9 cellular contexts compared by ENCODE assay signal in the genomic region with DNA sequence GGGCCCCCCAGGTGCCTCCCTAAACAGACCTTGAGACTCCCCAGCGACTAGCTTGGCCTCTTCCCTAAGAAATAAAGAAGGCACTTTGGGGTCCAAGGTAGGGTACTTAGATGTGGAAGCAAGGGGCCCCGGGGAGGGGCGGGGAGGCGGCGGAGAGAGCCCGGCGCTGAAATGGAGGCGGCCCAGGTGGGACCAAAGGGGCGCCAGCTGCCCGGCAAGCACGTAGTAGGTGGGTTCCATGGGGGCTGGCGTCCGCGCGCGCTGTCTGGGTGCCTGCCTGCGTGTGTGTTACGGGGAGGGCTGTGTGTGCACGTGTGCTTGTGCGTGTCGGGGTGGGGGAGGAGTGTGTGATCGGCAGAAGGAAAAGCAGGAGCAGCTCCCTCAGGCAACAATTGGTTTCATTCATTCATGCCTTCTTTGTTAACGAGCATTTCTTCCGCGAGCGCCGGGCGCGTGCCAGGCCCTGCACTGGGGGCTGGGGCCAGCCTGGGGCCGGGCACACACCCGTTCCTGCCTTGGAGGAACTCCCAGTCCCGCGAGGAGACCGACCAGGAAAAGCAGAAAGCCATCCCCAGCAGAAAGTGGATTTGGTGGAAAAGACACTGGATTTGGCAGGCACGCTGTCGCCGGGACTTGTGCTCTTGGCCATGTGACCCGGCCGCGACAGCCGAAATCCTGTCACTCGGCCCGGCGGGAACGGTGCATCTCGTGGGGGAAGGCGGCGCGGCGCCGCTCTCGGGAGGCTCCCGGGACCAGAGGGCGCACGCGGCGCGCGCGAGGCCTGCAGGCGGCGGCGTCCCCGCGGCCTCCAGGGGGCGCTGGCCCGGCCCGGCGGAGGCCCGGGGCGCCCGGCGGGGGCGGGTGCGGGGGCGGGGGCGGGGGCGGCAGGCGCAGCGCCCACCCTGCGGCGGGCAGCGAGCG. TPM values are rescaled to one million over a fixed set of nuclear protein-coding genes. Genes with fewer than 3 reads are reported as not detected.
DNase-seq lines count a peak whose midpoint lies in the region; ATAC-seq and TF ChIP-seq lines count a peak whose summit lies in the region.
"Had no signal": no experiment of that assay in that cellular context is flagged by ENCODE, and none has a peak within 500 bp of the region (broad histone marks: within the 10 kb centered on the region; RNA-seq: fewer than 3 reads in every experiment).

No MANE protein-coding gene starts in this region.

- H3K9me2 ChIP-seq in PC-3 (replicated peaks; ENCODE audit: low read length): no peaks in the 10 kb centered on the region

- no peak overlapping the region for H3K18ac ChIP-seq in mesendoderm (ENCODE audit: low read length)

- no CpG with 5 or more reads among the region's 84 CpGs for WGBS in mesendoderm (ENCODE audit: extremely low coverage, insufficient coverage, low lambda C conversion rate)

- H4K8ac ChIP-seq in mesendoderm (ENCODE audit: low read depth, low read length): no peak overlapping the region

- H3K36me3 ChIP-seq in PC-3 (ENCODE audit: low read depth, low read length): no peaks in the 10 kb centered on the region
- H3K36me3 ChIP-seq in mesendoderm (ENCODE audit: control insufficient read depth, insufficient read depth, low read length): no peaks in the 10 kb centered on the region

- DNase-seq in NCI-H2171 treated with DMSO at 0.1 percent for 48 hours (lab: John Stamatoyannopoulos, UW): peak; percentile 29
- DNase-seq in NCI-H2171 (lab: John Stamatoyannopoulos, UW): no peak
- DNase-seq in PC-3: peak; percentile 19
- DNase-seq in foreskin keratinocyte: peak in 1 of 2 donors; percentile 31
- DNase-seq in skeletal muscle cell (ENCODE audit: low read depth): no peak
- DNase-seq in mesendoderm: no peak
- DNase-seq in kidney glomerular epithelial cell (lab: John Stamatoyannopoulos, UW): no peak

- no peak overlapping the region for H2AK5ac ChIP-seq in mesendoderm (ENCODE audit: low read length)

- no peaks in the 10 kb centered on the region for H3K79me1 ChIP-seq in mesendoderm (ENCODE audit: low read length)

- H3K79me2 ChIP-seq in PC-3 (ENCODE audit: low read length) (no peaks in the 10 kb centered on the region), mesendoderm (ENCODE audit: control insufficient read depth, insufficient read depth, low read length) (no peaks in the 10 kb centered on the region)

- no peak overlapping the region for H2BK15ac ChIP-seq in mesendoderm (replicated peaks; ENCODE audit: low read depth)

- no peak overlapping the region for H3K23ac ChIP-seq in mesendoderm (ENCODE audit: low read length)

- no peaks in the 10 kb centered on the region for H4K20me1 ChIP-seq in PC-3 (ENCODE audit: low read length)

- CTCF ChIA-PET in PC-3 (lab: Charles Lee): no interaction called here

- H3K4ac ChIP-seq in mesendoderm (ENCODE audit: low read depth, low read length): no peak overlapping the region

- H3K27ac ChIP-seq in PC-3 (ENCODE audit: low read length) (no peak overlapping the region), foreskin keratinocyte (no peak overlapping the region), mesendoderm (ENCODE audit: low read depth, low read length) (no peak overlapping the region)

- no peak overlapping the region for H4K5ac ChIP-seq in mesendoderm (ENCODE audit: low read length)

- peak overlapping the region; percentile 72 for H2AFZ ChIP-seq in PC-3 (ENCODE audit: low read length)

- ATAC-seq in PC-3: peak; percentile 51
- peak; percentile 24 for ATAC-seq in foreskin keratinocyte
- ATAC-seq in HG02678 (IDR thresholded peaks at IDR 0.05; ENCODE audit: unreplicated experiment): no peak

- H3K4me1 ChIP-seq in PC-3 (ENCODE audit: insufficient read depth, low read length) (no peaks in the 10 kb centered on the region; the same call in 1 of the 2 replicates), foreskin keratinocyte (no peaks in the 10 kb centered on the region), mesendoderm (ENCODE audit: control insufficient read depth, low read depth, low read length) (no peaks in the 10 kb centered on the region)

- TF ChIP-seq CTCF in PC-3 (conservative IDR thresholded peaks at IDR 0.05; ENCODE audit: low read depth, low read length) (peak; percentile 31; the same call in 1 of the 2 replicates), foreskin keratinocyte (conservative IDR thresholded peaks at IDR 0.05) (peak; percentile 37)

- POLR2A ChIA-PET in PC-3 (lab: Charles Lee; ENCODE audit: unreplicated experiment): no interaction called here

- no peaks in the 10 kb centered on the region for H3K9me3 ChIP-seq in PC-3 (ENCODE audit: low read length)

- H3K27me3 ChIP-seq in PC-3 (ENCODE audit: low read length): peaks cover 23% of the 10 kb centered on the region
- H3K27me3 ChIP-seq in foreskin keratinocyte: peaks cover 78% of the 10 kb centered on the region
- peaks cover 27% of the 10 kb centered on the region for H3K27me3 ChIP-seq in mesendoderm (ENCODE audit: insufficient read depth, low read length, poor library complexity)

- peak overlapping the region; percentile 53 for H3K4me3 ChIP-seq in PC-3 (ENCODE audit: low read length)
- peak overlapping the region; percentile 27 for H3K4me3 ChIP-seq in skeletal muscle cell (ENCODE audit: low read depth, low read length)
- H3K4me3 ChIP-seq in mesendoderm (ENCODE audit: low read length): no peak overlapping the region
- H3K4me3 ChIP-seq: lung had no signal

- H3K4me2 ChIP-seq in PC-3 (ENCODE audit: low read length) (peak overlapping the region; percentile 85), mesendoderm (ENCODE audit: low read length) (no peak overlapping the region)

- no TSS peak for BruUV-seq in PC-3 (replicated peaks; lab: Mats Ljungman, UMichigan)

- H3K9ac ChIP-seq in PC-3 (ENCODE audit: low read length): no peak overlapping the region
- H3K9ac ChIP-seq in mesendoderm (ENCODE audit: low read length): no peak overlapping the region

- no peak overlapping the region for H2BK120ac ChIP-seq in mesendoderm (ENCODE audit: low read depth, low read length)

- no peak overlapping the region for H2BK5ac ChIP-seq in mesendoderm (ENCODE audit: low read length)

- no peaks in the 10 kb centered on the region for H3F3A ChIP-seq in PC-3 (ENCODE audit: low read length, unreplicated experiment)

- H3K56ac ChIP-seq in mesendoderm (ENCODE audit: low read length): no peak overlapping the region

- intact Hi-C loops in PC-3 (cut with micrococcal nuclease): no loop called here

RNA-seq across cellular contexts. Expression of a gene that starts 3.3 kb away (rescaled TPM):
- total RNA-seq in PC-3 (2014; rRNA removed) (10.7 and 13.0 TPM in 2 replicates), foreskin keratinocyte (1.3 and 1.7 TPM in 2 replicates)
- 1.2 and 1.4 TPM in 2 replicates for polyA plus RNA-seq in foreskin keratinocyte
- 0.51 TPM for polyA plus RNA-seq in mesendoderm (2013, experiment 1 of 2)
- polyA plus RNA-seq in mesendoderm (2013, experiment 2 of 2): 0.42 TPM

RNA-seq across cellular contexts. Expression of a gene that starts 29.9 kb away (rescaled TPM):
- 1.0 and 3.3 TPM in 2 replicates for total RNA-seq in PC-3 (2014; rRNA removed)
- total RNA-seq in foreskin keratinocyte: not detected in 2 replicates
- polyA plus RNA-seq in foreskin keratinocyte: 0.07 and 0.15 TPM in 2 replicates
- polyA plus RNA-seq in mesendoderm (2013, experiment 1 of 2): 0.41 TPM
- 0.39 TPM for polyA plus RNA-seq in mesendoderm (2013, experiment 2 of 2)

RNA-seq across cellular contexts. Expression of a gene that starts 44.0 kb away (rescaled TPM):
- 45.3 and 52.5 TPM in 2 replicates for total RNA-seq in PC-3 (2014; rRNA removed)
- 40.0 and 43.4 TPM in 2 replicates for total RNA-seq in foreskin keratinocyte
- polyA plus RNA-seq in foreskin keratinocyte: 34.2 and 34.8 TPM in 2 replicates
- 26.9 TPM for polyA plus RNA-seq in mesendoderm (2013, experiment 1 of 2)
- polyA plus RNA-seq in mesendoderm (2013, experiment 2 of 2): 27.7 TPM

RNA-seq across cellular contexts. Expression of a gene that starts 44.8 kb away (rescaled TPM):
- total RNA-seq in PC-3 (2014; rRNA removed) (110 and 145 TPM in 2 replicates), foreskin keratinocyte (39.9 and 49.6 TPM in 2 replicates)
- 46.9 and 57.6 TPM in 2 replicates for polyA plus RNA-seq in foreskin keratinocyte
- 17.9 TPM for polyA plus RNA-seq in mesendoderm (2013, experiment 1 of 2)
- polyA plus RNA-seq in mesendoderm (2013, experiment 2 of 2): 18.2 TPM

Comparison
In these comparisons a context has a peak if more than half of its experiments do, and no peak if none do; other contexts are left out.
1. DNase-seq: peak in NCI-H2171 treated with DMSO at 0.1 percent for 48 hours (single experiment) and PC-3 (single experiment); none in NCI-H2171 (single experiment), skeletal muscle cell (single experiment), mesendoderm (single experiment) and kidney glomerular epithelial cell (single experiment).